In the genomic region with DNA sequence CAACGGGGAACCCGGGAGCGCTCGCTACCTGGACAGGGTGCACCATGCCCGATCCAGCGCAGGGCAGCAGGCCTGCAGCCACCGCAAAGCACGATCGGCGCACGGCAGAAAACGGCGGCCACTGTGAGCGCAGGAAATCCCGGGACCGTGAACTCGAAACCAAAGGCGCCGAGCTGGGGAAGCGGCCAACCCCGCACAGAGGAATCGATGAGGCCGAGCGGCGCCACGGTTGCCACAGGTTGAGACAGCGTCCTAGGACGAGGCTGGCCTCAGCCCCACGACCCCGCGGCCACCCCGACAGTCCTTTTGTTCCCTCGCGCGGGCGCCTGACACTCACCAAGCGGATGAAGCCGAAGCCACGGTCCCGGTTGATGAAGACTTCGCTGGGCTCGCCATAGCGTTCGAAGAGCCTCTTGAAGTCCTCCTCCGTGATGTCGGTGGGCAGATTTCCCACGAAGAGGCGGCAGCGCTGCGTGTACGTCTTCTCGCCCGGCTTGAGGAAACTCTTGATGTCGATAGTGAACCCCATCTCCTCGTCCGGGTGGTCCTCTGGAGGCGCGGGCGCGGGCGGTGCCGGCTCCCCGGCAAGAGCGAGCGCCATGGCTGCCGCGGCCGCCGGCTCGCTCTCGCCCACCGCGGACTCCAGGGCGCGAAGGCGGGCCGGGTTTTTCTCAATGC, we compare ENCODE assay signal across 1 cellular context.
TF ChIP-seq lines count a peak whose summit lies in the region.

No MANE protein-coding gene starts in this region.

TF ChIP-seq in GM12878, 131 proteins besides CTCF, POLR2A, EP300 and RAD21 (continued from another document):
- TF ChIP-seq, protein P1, sequence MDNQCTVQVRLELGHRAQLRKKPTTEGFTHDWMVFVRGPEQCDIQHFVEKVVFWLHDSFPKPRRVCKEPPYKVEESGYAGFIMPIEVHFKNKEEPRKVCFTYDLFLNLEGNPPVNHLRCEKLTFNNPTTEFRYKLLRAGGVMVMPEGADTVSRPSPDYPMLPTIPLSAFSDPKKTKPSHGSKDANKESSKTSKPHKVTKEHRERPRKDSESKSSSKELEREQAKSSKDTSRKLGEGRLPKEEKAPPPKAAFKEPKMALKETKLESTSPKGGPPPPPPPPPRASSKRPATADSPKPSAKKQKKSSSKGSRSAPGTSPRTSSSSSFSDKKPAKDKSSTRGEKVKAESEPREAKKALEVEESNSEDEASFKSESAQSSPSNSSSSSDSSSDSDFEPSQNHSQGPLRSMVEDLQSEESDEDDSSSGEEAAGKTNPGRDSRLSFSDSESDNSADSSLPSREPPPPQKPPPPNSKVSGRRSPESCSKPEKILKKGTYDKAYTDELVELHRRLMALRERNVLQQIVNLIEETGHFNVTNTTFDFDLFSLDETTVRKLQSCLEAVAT (IDR thresholded peaks at IDR 0.05) = no peak
- TF ChIP-seq ZNF274 (IDR thresholded peaks at IDR 0.05; ENCODE audit: insufficient read depth, insufficient read length) = no peak
- TF ChIP-seq, protein P2, sequence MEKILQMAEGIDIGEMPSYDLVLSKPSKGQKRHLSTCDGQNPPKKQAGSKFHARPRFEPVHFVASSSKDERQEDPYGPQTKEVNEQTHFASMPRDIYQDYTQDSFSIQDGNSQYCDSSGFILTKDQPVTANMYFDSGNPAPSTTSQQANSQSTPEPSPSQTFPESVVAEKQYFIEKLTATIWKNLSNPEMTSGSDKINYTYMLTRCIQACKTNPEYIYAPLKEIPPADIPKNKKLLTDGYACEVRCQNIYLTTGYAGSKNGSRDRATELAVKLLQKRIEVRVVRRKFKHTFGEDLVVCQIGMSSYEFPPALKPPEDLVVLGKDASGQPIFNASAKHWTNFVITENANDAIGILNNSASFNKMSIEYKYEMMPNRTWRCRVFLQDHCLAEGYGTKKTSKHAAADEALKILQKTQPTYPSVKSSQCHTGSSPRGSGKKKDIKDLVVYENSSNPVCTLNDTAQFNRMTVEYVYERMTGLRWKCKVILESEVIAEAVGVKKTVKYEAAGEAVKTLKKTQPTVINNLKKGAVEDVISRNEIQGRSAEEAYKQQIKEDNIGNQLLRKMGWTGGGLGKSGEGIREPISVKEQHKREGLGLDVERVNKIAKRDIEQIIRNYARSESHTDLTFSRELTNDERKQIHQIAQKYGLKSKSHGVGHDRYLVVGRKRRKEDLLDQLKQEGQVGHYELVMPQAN (conservative IDR thresholded peaks at IDR 0.05) = peak; percentile 60
- no peak for TF ChIP-seq SUPT20H (IDR thresholded peaks at IDR 0.05; ENCODE audit: borderline replicate concordance, control insufficient read depth, low read depth, low read length)
- no peak for TF ChIP-seq YBX1 (IDR thresholded peaks at IDR 0.05)
- no peak for TF ChIP-seq SIN3A (IDR thresholded peaks at IDR 0.05; ENCODE audit: low read depth, low read length)
- peak in 1 of 2 experiments; percentile 40; a peak in 2 of 4 replicates for TF ChIP-seq BHLHE40 (IDR thresholded peaks at IDR 0.05; ENCODE audit: borderline replicate concordance in 1 of 2, low read depth in 2 of 2, low read length in 1 of 2)
- TF ChIP-seq WRNIP1 (IDR thresholded peaks at IDR 0.05; ENCODE audit: borderline replicate concordance, low read depth, low read length) = 0 out of 2 replicates have a peak, but pooled peaks have one; percentile 20
- 0 out of 2 replicates have a peak, but pooled peaks have one; percentile 0 for TF ChIP-seq NR2F1 (conservative IDR thresholded peaks at IDR 0.05)
- TF ChIP-seq TAF1 (IDR thresholded peaks at IDR 0.05; ENCODE audit: borderline replicate concordance, low read depth, low read length) = peak; percentile 16; the same call in 1 of the 2 replicates
- TF ChIP-seq LARP7 (IDR thresholded peaks at IDR 0.05) = peak; percentile 44
- 0 out of 2 replicates have a peak, but pooled peaks have one; percentile 24 for TF ChIP-seq IKZF1 (conservative IDR thresholded peaks at IDR 0.05)
- TF ChIP-seq BACH1 (IDR thresholded peaks at IDR 0.05; ENCODE audit: borderline replicate concordance) = peak; percentile 42; the same call in 1 of the 2 replicates
- peak; percentile 33 for TF ChIP-seq MYC (IDR thresholded peaks at IDR 0.05; ENCODE audit: insufficient read depth, insufficient read length, insufficient replicate concordance, low read length, severe bottlenecking)
- TF ChIP-seq SMARCA5 (IDR thresholded peaks at IDR 0.05) = 0 out of 2 replicates have a peak, but pooled peaks have one; percentile 16
- TF ChIP-seq RCOR1 (conservative IDR thresholded peaks at IDR 0.05; ENCODE audit: low read depth, low read length) = 0 out of 2 replicates have a peak, but pooled peaks have one; percentile 27
- TF ChIP-seq CHD1 (IDR thresholded peaks at IDR 0.05; ENCODE audit: low read depth, low read length) = 0 out of 2 replicates have a peak, but pooled peaks have one; percentile 57
- TF ChIP-seq ZNF24 (IDR thresholded peaks at IDR 0.05) = peak; percentile 52; the same call in 1 of the 2 replicates
